Comparison of ENCODE assay signal across 1 cellular context in genomic region chr14:103916636-103917262, GRCh38.
TF ChIP-seq lines count a peak whose summit lies in the region.

No MANE protein-coding gene starts in this region.

TF ChIP-seq in HEK293, 187 proteins besides CTCF, POLR2A, EP300 and RAD21:
- TF ChIP-seq ATF2 (tag by site-specific recombination; IDR thresholded peaks at IDR 0.05; ENCODE audit: low read depth) (no peak), ZNF19 (tag by site-specific recombination; IDR thresholded peaks at IDR 0.05; ENCODE audit: low read depth) (no peak), SCRT1 (tag by site-specific recombination; IDR thresholded peaks at IDR 0.05; ENCODE audit: borderline replicate concordance) (no peak), ZNF18 (tag by site-specific recombination; IDR thresholded peaks at IDR 0.05) (no peak), TRIM28 (IDR thresholded peaks at IDR 0.05; ENCODE audit: borderline replicate concordance, low read length) (no peak), ZNF664 (tag by site-specific recombination; IDR thresholded peaks at IDR 0.05) (peak; percentile 87), ZNF404 (tag by site-specific recombination; IDR thresholded peaks at IDR 0.05) (no peak), ZNF549 (tag by site-specific recombination; IDR thresholded peaks at IDR 0.05) (no peak), ZNF10 (tag by site-specific recombination; IDR thresholded peaks at IDR 0.05) (no peak), ZBTB44 (tag by site-specific recombination; IDR thresholded peaks at IDR 0.05) (0 out of 2 replicates have a peak, but pooled peaks have one; percentile 11), ZSCAN23 (tag by site-specific recombination; IDR thresholded peaks at IDR 0.05) (no peak), ZNF211 (tag by site-specific recombination; IDR thresholded peaks at IDR 0.05; ENCODE audit: low read depth) (no peak), ZNF112 (tag by site-specific recombination; IDR thresholded peaks at IDR 0.05) (no peak)
